Comparison of ENCODE assay signal across 8 cellular contexts in genomic region chr7:1368682-1369571, GRCh38.
DNase-seq lines count a peak whose midpoint lies in the region; ATAC-seq and TF ChIP-seq lines count a peak whose summit lies in the region.

No MANE protein-coding gene starts in this region.

- intact Hi-C loops in Right ventricle myocardium inferior (cut with DNase I) (no loop called here), cardiac septum (cut with DNase I) (no loop called here)

- no peak overlapping the region for H3K27ac Mint-ChIP-seq in brain

- DNase-seq in Right ventricle myocardium inferior (ENCODE audit: missing footprints) (peak; percentile 34), cardiac septum (ENCODE audit: low spot score) (no peak), NCI-H526 (lab: John Stamatoyannopoulos, UW) (peak; percentile 9 to 81), H4 (ENCODE audit: low spot score) (no peak)
- peak; percentile 32 to 33 for DNase-seq in stimulated activated CD4-positive, alpha-beta T cell treated with anti-CD3 and anti-CD28 coated beads, Interleukin-15, amount 100 ng/mL, for 48 hours (ENCODE audit: low read depth in 2 of 2)

- ATAC-seq in Right ventricle myocardium inferior (no peak), HG03439 (IDR thresholded peaks at IDR 0.05; ENCODE audit: unreplicated experiment) (no peak), GM21717 (IDR thresholded peaks at IDR 0.05; ENCODE audit: unreplicated experiment) (no peak)

- H3K4me1 Mint-ChIP-seq in brain = peaks cover 21% of the 10 kb centered on the region

- H3K4me3 Mint-ChIP-seq in brain = peak overlapping the region in 2 of 5 experiments; percentile 68

- no peaks in the 10 kb centered on the region for H3K36me3 Mint-ChIP-seq in brain

- TF ChIP-seq CTCF in brain (conservative IDR thresholded peaks at IDR 0.05) = peak; percentile 54 to 77

- H3K27me3 Mint-ChIP-seq in brain = peaks cover 44% of the 10 kb centered on the region

- H3K9me3 Mint-ChIP-seq in brain = peaks cover 0 to 11% (median 3%) of the 10 kb centered on the region in 5 experiments

Comparison
In these comparisons a context has a peak if more than half of its experiments do, and no peak if none do; other contexts are left out.
1. DNase-seq: peak in Right ventricle myocardium inferior (single experiment), NCI-H526 (2 of 2) and stimulated activated CD4-positive, alpha-beta T cell treated with anti-CD3 and anti-CD28 coated beads, Interleukin-15, amount 100 ng/mL, for 48 hours (2 of 2); none in cardiac septum (single experiment) and H4 (single experiment).